Comparison of ENCODE assay signal across 33 cellular contexts in the genomic region with DNA sequence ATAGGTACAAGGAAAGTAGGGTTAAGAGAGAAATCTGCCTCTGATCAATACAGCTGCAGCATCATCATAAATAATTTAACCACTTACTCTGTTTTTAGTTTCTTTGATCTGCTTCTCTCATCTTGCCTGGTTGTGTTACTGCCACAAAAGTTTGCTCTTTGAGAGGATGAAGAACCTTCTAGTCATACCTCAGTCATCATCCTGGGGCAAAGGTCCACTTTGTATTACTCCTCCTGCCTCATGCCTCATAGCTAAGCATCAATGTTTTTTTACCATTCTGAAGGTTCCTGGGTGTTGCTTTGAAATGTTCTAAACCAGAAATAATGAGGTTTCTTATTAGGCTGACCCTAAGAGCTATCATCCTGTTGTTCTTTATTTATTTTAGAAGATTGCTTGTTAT. TPM values are rescaled to one million over a fixed set of nuclear protein-coding genes. Genes with fewer than 3 reads are reported as not detected.
"Had no signal": no experiment of that assay in that cellular context is flagged by ENCODE, and none has a peak within 500 bp of the region (broad histone marks: within the 10 kb centered on the region; RNA-seq: fewer than 3 reads in every experiment).

No MANE protein-coding gene starts in this region.

- H3K27ac ChIP-seq: body of pancreas, cardiac muscle cell, colonic mucosa, heart left ventricle, pancreas, prostate gland, sigmoid colon, stomach, thyroid gland, upper lobe of right lung had no signal

- H3K9me3 ChIP-seq: body of pancreas, colonic mucosa, heart left ventricle, pancreas, prostate gland, sigmoid colon, stomach, thyroid gland, upper lobe of right lung had no signal

- H3K36me3 ChIP-seq: cardiac muscle cell, colonic mucosa, heart left ventricle, pancreas, prostate gland, sigmoid colon, stomach, thyroid gland, upper lobe of right lung had no signal

- H3K4me3 Mint-ChIP-seq: activated CD4-positive, alpha-beta memory T cell treated with anti-CD3 and anti-CD28 coated beads, Interleukin-2, amount 10 ng/mL, durations not matched to agents 7 days and 5 days; activated CD4-positive, alpha-beta T cell treated with anti-CD3 and anti-CD28 coated beads, Interleukin-2, amount 10 ng/mL, durations not matched to agents 7 days and 5 days; immature natural killer cell; mesothelial cell of epicardium; naive thymus-derived CD4-positive, alpha-beta T cell; stimulated activated naive B cell treated with anti-CD40 and anti-IgM and Interleukin-4, amounts not matched to agents 10 μg/mL and 1 μg/mL and 100 μg/mL, for 72 hours; T-helper 1 cell treated with Interleukin-12 subunit alpha and Interleukin-12 subunit beta and Interleukin-4 antibody, amounts not matched to agents 30 μg/mL and 1 μg/mL, for 36 hours had no signal

- ATAC-seq: activated naive CD4-positive, alpha-beta T cell treated with anti-CD3 and anti-CD28 coated beads, Interleukin-2, amount 50 U/mL, for 72 hours; body of pancreas; heart left ventricle; left colon; naive thymus-derived CD4-positive, alpha-beta T cell; pancreas; stimulated activated naive B cell treated with anti-CD40 and anti-IgM and Interleukin-4, amounts not matched to agents 10 μg/mL and 1 μg/mL and 100 μg/mL, for 72 hours; upper lobe of right lung had no signal

- DNase-seq: activated CD4-positive, alpha-beta memory T cell treated with anti-CD3 and anti-CD28 coated beads, Interleukin-2, amount 10 ng/mL, durations not matched to agents 7 days and 5 days; activated CD4-positive, alpha-beta T cell treated with anti-CD3 and anti-CD28 coated beads, Interleukin-2, amount 10 ng/mL, durations not matched to agents 7 days and 5 days; activated CD4-positive, CD25-positive, alpha-beta regulatory T cell treated with anti-CD3 and anti-CD28 coated beads, Interleukin-2, amount 50 U/mL, for 72 hours; activated naive CD4-positive, alpha-beta T cell; activated T-cell treated with anti-CD3 and anti-CD28 coated beads, Interleukin-2, amount 50 U/mL, for 48 hours; anterior cingulate cortex; body of pancreas; cerebellar nuclear complex; colonic mucosa; effector CD8-positive, alpha-beta T cell; heart left ventricle; hypothalamus; immature natural killer cell; kidney; left colon; mammary epithelial cell; naive thymus-derived CD4-positive, alpha-beta T cell; pancreas; sigmoid colon; stimulated activated CD4-positive, alpha-beta T cell treated with anti-CD3 and anti-CD28 coated beads, Interleukin-1b, Interleukin-23, amount 100 ng/mL, for 48 hours; stimulated activated CD4-positive, alpha-beta T cell treated with anti-CD3 and anti-CD28 coated beads, Interleukin-4, amount 100 ng/mL, for 4 hours; stimulated activated CD8-positive, alpha-beta memory T cell treated with anti-CD3 and anti-CD28 coated beads, Interleukin-4, amount 100 ng/mL, for 48 hours; stimulated activated naive B cell treated with anti-CD40 and anti-IgM and Interleukin-4, amounts not matched to agents 10 μg/mL and 1 μg/mL and 100 μg/mL, for 72 hours; stomach; T-helper 9 cell; thyroid gland; upper lobe of right lung had no signal

- H3K4me1 Mint-ChIP-seq: activated CD4-positive, alpha-beta T cell treated with anti-CD3 and anti-CD28 coated beads, Interleukin-2, amount 10 ng/mL, durations not matched to agents 7 days and 5 days; immature natural killer cell; naive thymus-derived CD4-positive, alpha-beta T cell; stimulated activated naive B cell treated with anti-CD40 and anti-IgM and Interleukin-4, amounts not matched to agents 10 μg/mL and 1 μg/mL and 100 μg/mL, for 72 hours had no signal

- H3K4me1 ChIP-seq: body of pancreas, heart left ventricle, pancreas, prostate gland, sigmoid colon, thyroid gland, upper lobe of right lung had no signal

- H3K4me2 ChIP-seq: smooth muscle cell had no signal

- H3K36me3 Mint-ChIP-seq: activated naive CD4-positive, alpha-beta T cell treated with anti-CD3 and anti-CD28 coated beads, Interleukin-2, amount 50 U/mL, for 72 hours; mesothelial cell of epicardium; naive thymus-derived CD4-positive, alpha-beta T cell; stimulated activated naive B cell treated with anti-CD40 and anti-IgM and Interleukin-4, amounts not matched to agents 10 μg/mL and 1 μg/mL and 100 μg/mL, for 72 hours had no signal

- H3K9me3 Mint-ChIP-seq: activated CD4-positive, alpha-beta memory T cell treated with anti-CD3 and anti-CD28 coated beads, Interleukin-2, amount 10 ng/mL, durations not matched to agents 7 days and 5 days; activated CD4-positive, alpha-beta T cell treated with anti-CD3 and anti-CD28 coated beads, Interleukin-2, amount 10 ng/mL, durations not matched to agents 7 days and 5 days; activated naive CD4-positive, alpha-beta T cell treated with anti-CD3 and anti-CD28 coated beads, Interleukin-2, amount 50 U/mL, for 72 hours; T-helper 1 cell treated with Interleukin-12 subunit alpha and Interleukin-12 subunit beta and Interleukin-4 antibody, amounts not matched to agents 30 μg/mL and 1 μg/mL, for 36 hours had no signal

- H3K4me3 ChIP-seq: body of pancreas, cardiac muscle cell, colonic mucosa, heart left ventricle, pancreas, prostate gland, sigmoid colon, smooth muscle cell, stomach, thyroid gland, upper lobe of right lung had no signal

- H3K27ac Mint-ChIP-seq: activated CD4-positive, alpha-beta memory T cell treated with anti-CD3 and anti-CD28 coated beads, Interleukin-2, amount 10 ng/mL, durations not matched to agents 7 days and 5 days; activated CD4-positive, alpha-beta T cell treated with anti-CD3 and anti-CD28 coated beads, Interleukin-2, amount 10 ng/mL, durations not matched to agents 7 days and 5 days; activated naive CD4-positive, alpha-beta T cell treated with anti-CD3 and anti-CD28 coated beads, Interleukin-2, amount 50 U/mL, for 72 hours; immature natural killer cell; mesothelial cell of epicardium; naive thymus-derived CD4-positive, alpha-beta T cell; stimulated activated naive B cell treated with anti-CD40 and anti-IgM and Interleukin-4, amounts not matched to agents 10 μg/mL and 1 μg/mL and 100 μg/mL, for 72 hours; T-helper 1 cell treated with Interleukin-12 subunit alpha and Interleukin-12 subunit beta and Interleukin-4 antibody, amounts not matched to agents 30 μg/mL and 1 μg/mL, for 36 hours had no signal

RNA-seq across cellular contexts. Expression of a gene that starts 17.1 kb away (rescaled TPM):
- total RNA-seq: activated CD4-positive, alpha-beta T cell treated with anti-CD3 and anti-CD28 coated beads, Interleukin-2, amount 10 ng/mL, durations not matched to agents 7 days and 5 days had no signal
- polyA plus RNA-seq: naive thymus-derived CD4-positive, alpha-beta T cell had no signal
